In the genomic region with DNA sequence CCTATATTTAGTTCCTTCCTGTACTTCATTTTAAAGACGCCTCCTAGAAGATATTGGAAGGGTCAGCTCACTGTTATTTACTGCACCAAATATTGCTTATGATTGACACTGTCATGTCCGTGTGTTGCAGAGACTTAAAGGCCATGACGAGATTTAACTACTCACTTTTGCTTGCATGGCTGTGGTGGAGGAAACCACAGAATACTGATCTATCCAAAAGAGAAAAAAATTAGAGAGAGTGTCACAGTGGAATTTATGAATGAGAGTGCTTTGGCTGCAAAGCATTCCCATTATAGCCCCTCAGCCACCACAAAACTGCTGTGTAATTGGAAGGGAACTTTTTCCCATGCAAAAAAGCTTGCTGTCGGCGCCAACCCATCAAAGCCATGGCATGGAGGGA, we compare ENCODE assay signal across 21 cellular contexts. TPM values are rescaled to one million over a fixed set of nuclear protein-coding genes. Genes with fewer than 3 reads are reported as not detected.
DNase-seq lines count a peak whose midpoint lies in the region; ATAC-seq, FAIRE-seq and TF ChIP-seq lines count a peak whose summit lies in the region.
"Had no signal": no experiment of that assay in that cellular context is flagged by ENCODE, and none has a peak within 500 bp of the region (broad histone marks: within the 10 kb centered on the region; RNA-seq: fewer than 3 reads in every experiment).

No MANE protein-coding gene starts in this region.

- no peaks in the 10 kb centered on the region for H3K9me3 Mint-ChIP-seq in stimulated activated memory B cell treated with anti-CD40 and anti-IgM and Interleukin-4, amounts not matched to agents 10 μg/mL and 1 μg/mL and 100 μg/mL, for 72 hours
- no peaks in the 10 kb centered on the region for H3K9me3 Mint-ChIP-seq in endodermal cell

- H3K27me3 ChIP-seq in ascending aorta, result no peaks in the 10 kb centered on the region
- H3K27me3 ChIP-seq in endodermal cell (ENCODE audit: control insufficient read depth, insufficient read depth, low read length, poor library complexity, severe bottlenecking), result peaks cover 5% of the 10 kb centered on the region
- H3K27me3 ChIP-seq: colonic mucosa, ovary had no signal

- H3K27ac Mint-ChIP-seq in stimulated activated memory B cell treated with anti-CD40 and anti-IgM and Interleukin-4, amounts not matched to agents 10 μg/mL and 1 μg/mL and 100 μg/mL, for 72 hours, result peak overlapping the region; percentile 82
- no peak overlapping the region for H3K27ac Mint-ChIP-seq in endodermal cell
- H3K27ac Mint-ChIP-seq: activated CD8-positive, alpha-beta memory T cell treated with anti-CD3 and anti-CD28 coated beads, Interleukin-2, amount 10 ng/mL, durations not matched to agents 7 days and 5 days had no signal

- no peaks in the 10 kb centered on the region for H3K27me3 Mint-ChIP-seq in stimulated activated memory B cell treated with anti-CD40 and anti-IgM and Interleukin-4, amounts not matched to agents 10 μg/mL and 1 μg/mL and 100 μg/mL, for 72 hours
- peaks cover 8% of the 10 kb centered on the region for H3K27me3 Mint-ChIP-seq in endodermal cell (ENCODE audit: insufficient read depth)

- H3K4me3 Mint-ChIP-seq in stimulated activated memory B cell treated with anti-CD40 and anti-IgM and Interleukin-4, amounts not matched to agents 10 μg/mL and 1 μg/mL and 100 μg/mL, for 72 hours, result peak overlapping the region; percentile 9
- H3K4me3 Mint-ChIP-seq in endodermal cell, result no peak overlapping the region
- H3K4me3 Mint-ChIP-seq: activated CD8-positive, alpha-beta memory T cell treated with anti-CD3 and anti-CD28 coated beads, Interleukin-2, amount 10 ng/mL, durations not matched to agents 7 days and 5 days had no signal

- 88 to 89% methylated on average over 3 to 5 of the region's 5 CpGs for WGBS in endodermal cell (ENCODE audit: insufficient coverage in 1 of 2, insufficient read length in 1 of 2), 2 experiments

- TF ChIP-seq POLR2A in GM12891 (IDR thresholded peaks at IDR 0.05; ENCODE audit: low read depth, low read length), result no peak

- peak; percentile 66 for FAIRE-seq in GM12891 (lab: Jason Lieb, UNC)
- FAIRE-seq: K562 had no signal

- H3K4me1 ChIP-seq in ascending aorta (peaks cover 8 to 57% of the 10 kb centered on the region in 2 donors), endodermal cell (ENCODE audit: control insufficient read depth, insufficient read depth, low read length) (no peaks in the 10 kb centered on the region)
- H3K4me1 ChIP-seq: colonic mucosa, left lung had no signal

- TF ChIP-seq CTCF in ascending aorta (IDR thresholded peaks at IDR 0.05) (no peak), endodermal cell (conservative IDR thresholded peaks at IDR 0.05) (no peak)

- DNase-seq in GM12891 (ENCODE audit: insufficient read length, low spot score) (no peak), ascending aorta (ENCODE audit: low spot score in 2 of 2) (no peak), NCI-H2171 (lab: John Stamatoyannopoulos, UW) (no peak), cerebellum (ENCODE audit: low spot score) (no peak), endodermal cell (no peak)
- DNase-seq: activated CD4-positive, CD25-positive, alpha-beta regulatory T cell treated with anti-CD3 and anti-CD28 coated beads, Interleukin-2, amount 50 U/mL, for 72 hours; activated CD8-positive, alpha-beta memory T cell treated with anti-CD3 and anti-CD28 coated beads, Interleukin-2, amount 10 ng/mL, durations not matched to agents 7 days and 5 days; colonic mucosa; GM23248; left lung; NCI-H1105 treated with DMSO at 0.1 percent for 48 hours; NCI-H226; ovary; SHP77; stimulated activated CD4-positive, alpha-beta T cell treated with anti-CD3 and anti-CD28 coated beads, Interleukin-4, amount 100 ng/mL, for 1 hour had no signal

- H3K4me1 Mint-ChIP-seq in stimulated activated memory B cell treated with anti-CD40 and anti-IgM and Interleukin-4, amounts not matched to agents 10 μg/mL and 1 μg/mL and 100 μg/mL, for 72 hours, result peaks cover 75% of the 10 kb centered on the region
- H3K4me1 Mint-ChIP-seq in endodermal cell, result peaks cover 4% of the 10 kb centered on the region
- H3K4me1 Mint-ChIP-seq: activated CD8-positive, alpha-beta memory T cell treated with anti-CD3 and anti-CD28 coated beads, Interleukin-2, amount 10 ng/mL, durations not matched to agents 7 days and 5 days had no signal

- H3K27ac ChIP-seq in ascending aorta (peak overlapping the region; percentile 34 to 83), endodermal cell (ENCODE audit: low read depth, low read length) (no peak overlapping the region)
- H3K27ac ChIP-seq: C4-2B, colonic mucosa, gastroesophageal sphincter, GM23248, left lung, ovary had no signal

- H3K36me3 ChIP-seq in ascending aorta, result no peaks in the 10 kb centered on the region
- no peaks in the 10 kb centered on the region for H3K36me3 ChIP-seq in endodermal cell (ENCODE audit: control insufficient read depth, insufficient read depth, low read length)
- H3K36me3 ChIP-seq: colonic mucosa, gastroesophageal sphincter, left lung, ovary, thoracic aorta had no signal

- H3K36me3 Mint-ChIP-seq in stimulated activated memory B cell treated with anti-CD40 and anti-IgM and Interleukin-4, amounts not matched to agents 10 μg/mL and 1 μg/mL and 100 μg/mL, for 72 hours, result peaks cover 8% of the 10 kb centered on the region
- H3K36me3 Mint-ChIP-seq in endodermal cell (ENCODE audit: low read depth), result no peaks in the 10 kb centered on the region
- H3K36me3 Mint-ChIP-seq: activated CD8-positive, alpha-beta memory T cell treated with anti-CD3 and anti-CD28 coated beads, Interleukin-2, amount 10 ng/mL, durations not matched to agents 7 days and 5 days had no signal

- no peak overlapping the region for H3K9ac ChIP-seq in endodermal cell (ENCODE audit: extremely low read depth, low read length, poor library complexity, severe bottlenecking)
- H3K9ac ChIP-seq: GM23248 had no signal

- no peak overlapping the region for H3K4me3 ChIP-seq in ascending aorta
- H3K4me3 ChIP-seq in endodermal cell (ENCODE audit: low read length), result no peak overlapping the region
- H3K4me3 ChIP-seq: colonic mucosa, gastroesophageal sphincter, GM23248, K562, left lung, ovary, thoracic aorta had no signal

- peak; percentile 35 for ATAC-seq in HG03571 (IDR thresholded peaks at IDR 0.05; ENCODE audit: unreplicated experiment)
- peak; percentile 64 for ATAC-seq in stimulated activated memory B cell treated with anti-CD40 and anti-IgM and Interleukin-4, amounts not matched to agents 10 μg/mL and 1 μg/mL and 100 μg/mL, for 72 hours
- ATAC-seq: activated CD8-positive, alpha-beta memory T cell treated with anti-CD3 and anti-CD28 coated beads, Interleukin-2, amount 10 ng/mL, durations not matched to agents 7 days and 5 days; gastroesophageal sphincter; K562; left lung had no signal

- H3K9me3 ChIP-seq in ascending aorta (no peaks in the 10 kb centered on the region), endodermal cell (ENCODE audit: control insufficient read depth, low read length) (no peaks in the 10 kb centered on the region)
- H3K9me3 ChIP-seq: colonic mucosa, gastroesophageal sphincter, left lung, ovary, thoracic aorta had no signal

- intact Hi-C loops in ascending aorta (cut with DNase I), result no loop called here

TF ChIP-seq in GM12891, 5 proteins besides CTCF, POLR2A, EP300 and RAD21:
- no peak for TF ChIP-seq POLR2AphosphoS5 (IDR thresholded peaks at IDR 0.05; ENCODE audit: low read depth, low read length)
- no peak for TF ChIP-seq PAX5 (IDR thresholded peaks at IDR 0.05; ENCODE audit: insufficient read depth, low read length, severe bottlenecking)

RNA-seq across cellular contexts. Expression of a gene that starts 58.0 kb away (rescaled TPM):
- polyA plus RNA-seq in GM12891 (2012; ENCODE audit: low read depth, missing spikeins), result 2.8 TPM
- total RNA-seq in ascending aorta (93.6 TPM), cerebellum (122 TPM), endodermal cell (under 1 TPM in 1 of 2 donors, not detected in 1; 0.24 TPM)
- polyA plus RNA-seq in endodermal cell (2013, experiment 1 of 2), result 8.6 TPM
- polyA plus RNA-seq in endodermal cell (2013, experiment 2 of 2), result 7.0 TPM

Comparison
In these comparisons a context has a peak if more than half of its experiments do, and no peak if none do; other contexts are left out.
1. RNA of a gene that starts 58.0 kb away (total RNA-seq): 122 TPM in cerebellum (single experiment) and 93.6 TPM in ascending aorta (single experiment); 0.24 TPM in endodermal cell; every median in the first group is over 10 times any median in the second.